Comparison of ENCODE assay signal across 20 cellular contexts in genomic region chr16:6133009-6133408, GRCh38.
DNase-seq lines count a peak whose midpoint lies in the region; ATAC-seq and TF ChIP-seq lines count a peak whose summit lies in the region.
"Had no signal": no experiment of that assay in that cellular context is flagged by ENCODE, and none has a peak within 500 bp of the region (broad histone marks: within the 10 kb centered on the region; RNA-seq: fewer than 3 reads in every experiment).

No MANE protein-coding gene starts in this region.

- no peak overlapping the region for H2BK120ac ChIP-seq in mesendoderm (ENCODE audit: low read depth, low read length)

- peaks cover 9% of the 10 kb centered on the region for H3K27me3 Mint-ChIP-seq in nephron progenitor cell (ENCODE audit: low read depth, poor library complexity)
- H3K27me3 Mint-ChIP-seq in neural progenitor cell (ENCODE audit: insufficient read depth, low read depth), result no peaks in the 10 kb centered on the region
- H3K27me3 Mint-ChIP-seq in T-helper 17 cell, result no peaks in the 10 kb centered on the region
- H3K27me3 Mint-ChIP-seq: CD4-positive, alpha-beta memory T cell; CD4-positive, CD25-positive, alpha-beta regulatory T cell; CD8-positive, alpha-beta memory T cell had no signal

- H3K79me2 ChIP-seq in mesendoderm (ENCODE audit: control insufficient read depth, insufficient read depth, low read length), result no peaks in the 10 kb centered on the region
- no peaks in the 10 kb centered on the region for H3K79me2 ChIP-seq in neural progenitor cell (ENCODE audit: low read depth)

- no peak overlapping the region for H4K8ac ChIP-seq in mesendoderm (ENCODE audit: low read depth, low read length)

- peak overlapping the region; percentile 68 for H3K4ac ChIP-seq in mesendoderm (ENCODE audit: low read depth, low read length)

- no peak overlapping the region for H3K56ac ChIP-seq in mesendoderm (ENCODE audit: low read length)

- no peak overlapping the region for H4K5ac ChIP-seq in mesendoderm (ENCODE audit: low read length)

- H3K9me3 Mint-ChIP-seq in nephron progenitor cell (no peaks in the 10 kb centered on the region), neural progenitor cell (peaks cover 19% of the 10 kb centered on the region)

- H3K27ac ChIP-seq in mesendoderm (ENCODE audit: low read depth, low read length) (no peak overlapping the region), neural progenitor cell (no peak overlapping the region)
- H3K27ac ChIP-seq: BLaER1 had no signal

- H3K4me2 ChIP-seq in mesendoderm (ENCODE audit: low read length) (no peak overlapping the region), neural progenitor cell (no peak overlapping the region)
- H3K4me2 ChIP-seq: BLaER1 had no signal

- H3K9ac ChIP-seq in mesendoderm (ENCODE audit: low read length), result no peak overlapping the region
- no peak overlapping the region for H3K9ac ChIP-seq in neural progenitor cell
- H3K9ac ChIP-seq: BLaER1 had no signal

- H3K27ac Mint-ChIP-seq in nephron progenitor cell, result peak overlapping the region; percentile 80
- peak overlapping the region; percentile 57 for H3K27ac Mint-ChIP-seq in neural progenitor cell
- H3K27ac Mint-ChIP-seq in T-helper 17 cell, result no peak overlapping the region
- H3K27ac Mint-ChIP-seq: CD14-positive monocyte; CD4-positive, alpha-beta memory T cell; CD4-positive, CD25-positive, alpha-beta regulatory T cell; CD8-positive, alpha-beta memory T cell had no signal

- H3K4me3 ChIP-seq in mesendoderm (ENCODE audit: low read length), result no peak overlapping the region
- H3K4me3 ChIP-seq in neural progenitor cell, result no peak overlapping the region
- H3K4me3 ChIP-seq: BLaER1 had no signal

- TF ChIP-seq CTCF in nephron progenitor cell (IDR thresholded peaks at IDR 0.05), result no peak
- TF ChIP-seq CTCF in neural progenitor cell (IDR thresholded peaks at IDR 0.05), result no peak

- no peak for ATAC-seq in T-helper 17 cell

- H3K36me3 Mint-ChIP-seq in nephron progenitor cell (ENCODE audit: low read depth) (no peaks in the 10 kb centered on the region), neural progenitor cell (peaks cover 18% of the 10 kb centered on the region), T-helper 17 cell (ENCODE audit: low read depth) (no peaks in the 10 kb centered on the region)
- H3K36me3 Mint-ChIP-seq: CD14-positive monocyte; CD4-positive, alpha-beta memory T cell; CD4-positive, CD25-positive, alpha-beta regulatory T cell; CD8-positive, alpha-beta memory T cell had no signal

- DNase-seq in mesendoderm (peak; percentile 33), nephron progenitor cell (no peak), neural progenitor cell (ENCODE audit: low spot score) (no peak), SHP77 treated with DMSO at 0.1 percent for 48 hours (lab: John Stamatoyannopoulos, UW) (no peak), T-helper 17 cell (no peak)
- DNase-seq: 8988T; ACHN; BE2C; C1 segment of cervical spinal cord; CD4-positive, alpha-beta memory T cell; CD4-positive, CD25-positive, alpha-beta regulatory T cell; CD8-positive, alpha-beta memory T cell; COR-L47; DMS 273 treated with DMSO at 0.1 percent for 48 hours; DMS153; DMS53; DMS79; GF-D8 had no signal

- H2BK5ac ChIP-seq in mesendoderm (ENCODE audit: low read length), result no peak overlapping the region

- no peak overlapping the region for H3K23ac ChIP-seq in mesendoderm (ENCODE audit: low read length)

- H3K27me3 ChIP-seq in mesendoderm (ENCODE audit: insufficient read depth, low read length, poor library complexity) (no peaks in the 10 kb centered on the region), neural progenitor cell (no peaks in the 10 kb centered on the region)
- H3K27me3 ChIP-seq: BE2C, BLaER1 had no signal

- H4K20me1 ChIP-seq in neural progenitor cell (ENCODE audit: low read depth), result no peaks in the 10 kb centered on the region
- H4K20me1 ChIP-seq: BLaER1 had no signal

- H2AFZ ChIP-seq in neural progenitor cell (replicated peaks), result no peak overlapping the region

- H3F3A ChIP-seq in neural progenitor cell (ENCODE audit: low read depth), result no peaks in the 10 kb centered on the region

- no peaks in the 10 kb centered on the region for H3K4me1 ChIP-seq in mesendoderm (ENCODE audit: control insufficient read depth, low read depth, low read length)
- peaks cover 10% of the 10 kb centered on the region for H3K4me1 ChIP-seq in neural progenitor cell
- H3K4me1 ChIP-seq: BE2C, BLaER1 had no signal

- no peaks in the 10 kb centered on the region for H3K36me3 ChIP-seq in mesendoderm (ENCODE audit: control insufficient read depth, insufficient read depth, low read length)
- H3K36me3 ChIP-seq in neural progenitor cell, result no peaks in the 10 kb centered on the region
- H3K36me3 ChIP-seq: BE2C, BLaER1 had no signal

- no peak overlapping the region for H2BK15ac ChIP-seq in mesendoderm (replicated peaks; ENCODE audit: low read depth)

- H3K4me3 Mint-ChIP-seq in nephron progenitor cell (no peak overlapping the region), neural progenitor cell (no peak overlapping the region), T-helper 17 cell (no peak overlapping the region)
- H3K4me3 Mint-ChIP-seq: CD14-positive monocyte; CD4-positive, alpha-beta memory T cell; CD4-positive, CD25-positive, alpha-beta regulatory T cell; CD8-positive, alpha-beta memory T cell had no signal

- no peaks in the 10 kb centered on the region for H3K79me1 ChIP-seq in mesendoderm (ENCODE audit: low read length)

- H3K9me3 ChIP-seq in neural progenitor cell (ENCODE audit: low read depth), result no peaks in the 10 kb centered on the region
- H3K9me3 ChIP-seq in T-helper 17 cell (ENCODE audit: control insufficient read depth, low read length, poor library complexity, severe bottlenecking), result no peaks in the 10 kb centered on the region
- H3K9me3 ChIP-seq: BE2C, BLaER1 had no signal

- H2AK5ac ChIP-seq in mesendoderm (ENCODE audit: low read length), result no peak overlapping the region

- WGBS in mesendoderm (ENCODE audit: extremely low coverage, insufficient coverage, low lambda C conversion rate), result no CpG with 5 or more reads among the region's 4 CpGs

- peaks cover 8% of the 10 kb centered on the region for H3K4me1 Mint-ChIP-seq in nephron progenitor cell
- H3K4me1 Mint-ChIP-seq in neural progenitor cell, result peaks cover 22% of the 10 kb centered on the region
- no peaks in the 10 kb centered on the region for H3K4me1 Mint-ChIP-seq in T-helper 17 cell
- H3K4me1 Mint-ChIP-seq: CD14-positive monocyte; CD4-positive, alpha-beta memory T cell; CD8-positive, alpha-beta memory T cell had no signal

- H3K18ac ChIP-seq in mesendoderm (ENCODE audit: low read length), result no peak overlapping the region
